ENCODE assay signal across 8 cellular contexts in the genomic region with DNA sequence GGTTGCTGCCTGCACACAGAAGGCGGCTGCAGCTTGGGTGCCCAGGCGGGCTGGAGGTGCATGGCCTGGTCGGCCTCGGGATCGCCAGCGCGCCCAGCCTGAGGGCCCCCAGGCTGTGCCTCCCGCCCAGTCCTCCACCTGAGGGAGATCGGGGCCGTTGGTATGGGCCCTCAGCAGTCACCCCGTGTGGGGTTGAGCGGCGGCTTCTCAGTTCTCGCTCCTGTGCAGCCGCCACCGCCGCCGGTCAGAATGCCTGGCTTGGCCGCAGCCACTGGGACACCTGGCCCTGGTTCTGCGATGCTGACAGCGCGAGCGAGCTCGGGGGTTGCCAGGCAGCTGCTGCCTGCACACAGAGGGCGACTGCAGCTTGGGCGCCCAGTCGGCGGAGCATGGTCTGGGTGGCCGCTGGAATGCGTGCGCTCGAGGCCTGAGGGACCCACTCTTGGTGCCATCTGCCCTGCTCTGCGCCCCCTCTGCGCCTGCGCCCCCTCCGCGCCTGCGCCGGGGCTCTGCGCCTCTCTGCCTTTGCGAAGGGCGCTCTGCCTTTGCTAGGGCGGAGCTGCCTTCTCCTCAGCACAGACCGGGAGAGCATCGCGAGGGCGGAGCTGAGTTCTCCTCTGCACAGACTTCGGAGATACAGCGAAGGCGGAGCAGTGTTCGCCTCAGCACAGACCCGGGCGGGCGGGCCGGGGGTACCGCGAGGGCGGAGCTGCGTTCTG.
DNase-seq lines count a peak whose midpoint lies in the region; ATAC-seq and TF ChIP-seq lines count a peak whose summit lies in the region.
"Not testable (repeated sequence)": the region's sequence is repeated elsewhere in the genome, so short reads cannot be mapped to it uniquely, and the experiment has no call there.

No MANE protein-coding gene starts in this region.

- DNase-seq in activated CD8-positive, alpha-beta memory T cell treated with anti-CD3 and anti-CD28 coated beads, Interleukin-2, amount 10 ng/mL, durations not matched to agents 7 days and 5 days, result peak; percentile 90
- DNase-seq in dermis blood vessel endothelial cell, result peak; percentile 50
- DNase-seq in smooth muscle cell (lab: John Stamatoyannopoulos, UW; ENCODE audit: unreplicated experiment), result not testable (repeated sequence)
- peak in 1 of 2 donors; percentile 72 for DNase-seq in aorta

- not testable (repeated sequence) for H3K27me3 Mint-ChIP-seq in activated CD8-positive, alpha-beta memory T cell treated with anti-CD3 and anti-CD28 coated beads, Interleukin-2, amount 10 ng/mL, durations not matched to agents 7 days and 5 days

- not testable (repeated sequence) for H3K4me1 ChIP-seq in Loucy (ENCODE audit: insufficient read depth, low read length, poor library complexity, severe bottlenecking); smooth muscle cell (ENCODE audit: low read depth); aorta (ENCODE audit: control insufficient read depth in 1 of 2, insufficient read depth in 2 of 2, low read length in 2 of 2)

- not testable (repeated sequence) for H3K79me2 ChIP-seq in Loucy (ENCODE audit: insufficient read depth, low read length); smooth muscle cell (ENCODE audit: low read depth)

- peak overlapping the region; percentile 64 for H3K4me3 Mint-ChIP-seq in activated CD8-positive, alpha-beta memory T cell treated with anti-CD3 and anti-CD28 coated beads, Interleukin-2, amount 10 ng/mL, durations not matched to agents 7 days and 5 days

- peak overlapping the region; percentile 32 for H3K27ac Mint-ChIP-seq in activated CD8-positive, alpha-beta memory T cell treated with anti-CD3 and anti-CD28 coated beads, Interleukin-2, amount 10 ng/mL, durations not matched to agents 7 days and 5 days

- peak overlapping the region; percentile 46 for H3K27ac ChIP-seq in layer of hippocampus (ENCODE audit: low read depth, low read length)
- not testable (repeated sequence) for H3K27ac ChIP-seq in smooth muscle cell (ENCODE audit: low read depth); aorta (ENCODE audit: low read depth in 1 of 2, low read length in 2 of 2)

- not testable (repeated sequence) for H3K27me3 ChIP-seq in Loucy (ENCODE audit: insufficient read depth, low read length, poor library complexity, severe bottlenecking); layer of hippocampus (ENCODE audit: control insufficient read depth, insufficient read depth, low read length); aorta (ENCODE audit: control insufficient read depth in 1 of 2, insufficient read depth in 2 of 2, low read length in 1 of 2)
- H3K27me3 ChIP-seq in smooth muscle cell (ENCODE audit: low read depth), result peaks cover 13% of the 10 kb centered on the region

- peak; percentile 100 for ATAC-seq in GM18519 (IDR thresholded peaks at IDR 0.05; ENCODE audit: low FRiP score, unreplicated experiment)
- ATAC-seq in HG02623 (IDR thresholded peaks at IDR 0.05; ENCODE audit: unreplicated experiment), result peak; percentile 100
- ATAC-seq in activated CD8-positive, alpha-beta memory T cell treated with anti-CD3 and anti-CD28 coated beads, Interleukin-2, amount 10 ng/mL, durations not matched to agents 7 days and 5 days, result peak; percentile 100
- ATAC-seq in aorta (ENCODE audit: low FRiP score), result peak; percentile 95

- H3K9me2 ChIP-seq in Loucy (replicated peaks; ENCODE audit: low read depth, low read length), result not testable (repeated sequence)

- CTCF ChIA-PET in activated CD8-positive, alpha-beta memory T cell treated with anti-CD3 and anti-CD28 coated beads, Interleukin-2, amount 10 ng/mL, durations not matched to agents 7 days and 5 days (lab: Charles Lee), result not testable (repeated sequence)

- H3K4me2 ChIP-seq in Loucy (ENCODE audit: low read depth, low read length, poor library complexity, severe bottlenecking), result not testable (repeated sequence)
- H3K4me2 ChIP-seq in smooth muscle cell, result peak overlapping the region; percentile 83

- H3K9ac ChIP-seq in Loucy (ENCODE audit: low read depth, low read length, poor library complexity, severe bottlenecking); smooth muscle cell (ENCODE audit: low read depth): not testable (repeated sequence)

- not testable (repeated sequence) for TF ChIP-seq CTCF in Loucy (conservative IDR thresholded peaks at IDR 0.05; ENCODE audit: low read length); smooth muscle cell (IDR thresholded peaks at IDR 0.05; ENCODE audit: borderline replicate concordance, insufficient read depth, poor library complexity, severe bottlenecking)

- WGBS in smooth muscle cell (ENCODE audit: low lambda C conversion rate), result 15% methylated on average over 41 of the region's 59 CpGs
- WGBS in aorta, 2 donors, result 8 to 11% methylated on average over 29 to 50 of the region's 59 CpGs

- not testable (repeated sequence) for H2AFZ ChIP-seq in Loucy (ENCODE audit: low read length)
- H2AFZ ChIP-seq in smooth muscle cell (ENCODE audit: low read depth), result peak overlapping the region; percentile 66

- H3K4me1 Mint-ChIP-seq in activated CD8-positive, alpha-beta memory T cell treated with anti-CD3 and anti-CD28 coated beads, Interleukin-2, amount 10 ng/mL, durations not matched to agents 7 days and 5 days, result not testable (repeated sequence)

- H3F3A ChIP-seq in Loucy (ENCODE audit: low read depth); smooth muscle cell (ENCODE audit: low read depth): not testable (repeated sequence)

- intact Hi-C loops in aorta (cut with DNase I), result not testable (repeated sequence)

- H3K4me3 ChIP-seq in Loucy (ENCODE audit: low read length, poor library complexity, severe bottlenecking) (peak overlapping the region; percentile 65), smooth muscle cell (peak overlapping the region; percentile 58), aorta (ENCODE audit: low read length in 2 of 2) (peak overlapping the region in 1 of 2 donors; percentile 17)

- not testable (repeated sequence) for H3K36me3 ChIP-seq in Loucy (ENCODE audit: insufficient read depth, low read length); smooth muscle cell (ENCODE audit: low read depth); aorta (ENCODE audit: control insufficient read depth in 1 of 2, insufficient read depth in 2 of 2, low read length in 1 of 2)

- not testable (repeated sequence) for H3K9me3 Mint-ChIP-seq in activated CD8-positive, alpha-beta memory T cell treated with anti-CD3 and anti-CD28 coated beads, Interleukin-2, amount 10 ng/mL, durations not matched to agents 7 days and 5 days (ENCODE audit: low read depth)

- H3K9me3 ChIP-seq in Loucy (ENCODE audit: insufficient read depth, low read depth, low read length); smooth muscle cell (replicated peaks; ENCODE audit: low read depth); aorta (ENCODE audit: control insufficient read depth, low read length): not testable (repeated sequence)

- H4K20me1 ChIP-seq in Loucy (ENCODE audit: insufficient read depth, low read length, poor library complexity, severe bottlenecking); smooth muscle cell (ENCODE audit: low read depth): not testable (repeated sequence)

- not testable (repeated sequence) for H3K36me3 Mint-ChIP-seq in activated CD8-positive, alpha-beta memory T cell treated with anti-CD3 and anti-CD28 coated beads, Interleukin-2, amount 10 ng/mL, durations not matched to agents 7 days and 5 days
